ENCODE assay signal across 11 cellular contexts in genomic region chr22:38707984-38708383, GRCh38. TPM values are rescaled to one million over a fixed set of nuclear protein-coding genes. Genes with fewer than 3 reads are reported as not detected.
DNase-seq lines count a peak whose midpoint lies in the region; ATAC-seq and TF ChIP-seq lines count a peak whose summit lies in the region.
"Had no signal": no experiment of that assay in that cellular context is flagged by ENCODE, and none has a peak within 500 bp of the region (broad histone marks: within the 10 kb centered on the region; RNA-seq: fewer than 3 reads in every experiment).

No MANE protein-coding gene starts in this region.

- no peak for TF ChIP-seq POLR2A in ovary (IDR thresholded peaks at IDR 0.05)

- DNase-seq in Caco-2 (no peak), ovary (no peak)
- DNase-seq in activated effector memory CD4-positive, alpha-beta T cell treated with anti-CD3 and anti-CD28 coated beads, Interleukin-2, amount 50 U/mL, for 16 hours = no peak
- DNase-seq: NCI-H1417, occipital lobe, OCI-M1 had no signal

- intact Hi-C loops in Caco-2 (cut with micrococcal nuclease; ENCODE audit: unreplicated experiment) (loop anchor here (5.0 kb wide), 1 partner anchor 49 kb away; the partner anchor contains the start of gene SUN2), ovary (cut with DNase I) (no loop called here)

- TF ChIP-seq EP300 in ovary (IDR thresholded peaks at IDR 0.05) = no peak

- POLR2A ChIA-PET in Caco-2 (lab: Charles Lee) = interaction anchor here (1.0 to 1.2 kb wide), 2 partner anchors 10 to 14 kb away, joined by 4 read pairs; no protein-coding TSS in a partner anchor

- H3K4me3 Mint-ChIP-seq in Caco-2 (ENCODE audit: unreplicated experiment) = peak overlapping the region; percentile 89
- peak overlapping the region; percentile 90 to 97 (median 93) for H3K4me3 Mint-ChIP-seq in brain

- CTCF ChIA-PET in Caco-2 (lab: Charles Lee) = no interaction called here

- H2AFZ ChIP-seq in KMS-11 (ENCODE audit: low read depth) = no peak overlapping the region

- H3K4me3 ChIP-seq in Caco-2 (ENCODE audit: low read depth, low read length) (no peak overlapping the region), KMS-11 (IDR thresholded peaks at IDR 0.05; ENCODE audit: insufficient read depth, low read depth, low read length) (no peak overlapping the region), neutrophil (ENCODE audit: low read depth in 1 of 2, low read length in 1 of 2) (peak overlapping the region; percentile 92 to 96), ovary (no peak overlapping the region)

- H3K27ac ChIP-seq in KMS-11 (no peak overlapping the region), neutrophil (peak overlapping the region; percentile 97), ovary (no peak overlapping the region)

- H3K4me1 Mint-ChIP-seq in Caco-2 (ENCODE audit: low read depth, unreplicated experiment) (peaks cover 23% of the 10 kb centered on the region), brain (peaks cover 82% of the 10 kb centered on the region)

- peaks cover 4% of the 10 kb centered on the region; the same call in 1 of the 2 replicates for H3K36me3 ChIP-seq in Caco-2 (ENCODE audit: control insufficient read depth, insufficient read depth, low read length)
- H3K36me3 ChIP-seq in KMS-11 (ENCODE audit: insufficient read depth) = 0 out of 2 replicates have a peak, but pooled peaks cover 3% of the 10 kb centered on the region
- peaks cover 22% of the 10 kb centered on the region for H3K36me3 ChIP-seq in neutrophil
- no peaks in the 10 kb centered on the region for H3K36me3 ChIP-seq in ovary

- peaks cover 34% of the 10 kb centered on the region for H3K36me3 Mint-ChIP-seq in Caco-2 (ENCODE audit: insufficient read depth, unreplicated experiment)
- peaks cover 22% of the 10 kb centered on the region for H3K36me3 Mint-ChIP-seq in brain

- TF ChIP-seq CTCF in Caco-2 (IDR thresholded peaks at IDR 0.05; ENCODE audit: insufficient read depth in 1 of 2, low read depth in 1 of 2, low read length in 1 of 2, severe bottlenecking in 1 of 2, unreplicated experiment in 1 of 2) = no peak
- TF ChIP-seq CTCF in KMS-11 (conservative IDR thresholded peaks at IDR 0.05; ENCODE audit: low read depth, low read length) = no peak
- no peak for TF ChIP-seq CTCF in brain (conservative IDR thresholded peaks at IDR 0.05)
- no peak for TF ChIP-seq CTCF in neutrophil (IDR thresholded peaks at IDR 0.05)
- no peak for TF ChIP-seq CTCF in ovary (IDR thresholded peaks at IDR 0.05)

- peak overlapping the region; percentile 82 for H3K4me2 ChIP-seq in KMS-11

- ATAC-seq in HG02884 (IDR thresholded peaks at IDR 0.05; ENCODE audit: unreplicated experiment) (no peak), HG03378 (IDR thresholded peaks at IDR 0.05; ENCODE audit: unreplicated experiment) (no peak)

- no peak overlapping the region for H3K9ac ChIP-seq in KMS-11

- H3K27me3 ChIP-seq in Caco-2 (replicated peaks; ENCODE audit: control insufficient read depth, insufficient read depth, low read length) (no peaks in the 10 kb centered on the region), KMS-11 (ENCODE audit: insufficient read depth, low read depth) (no peaks in the 10 kb centered on the region), neutrophil (no peaks in the 10 kb centered on the region), ovary (no peaks in the 10 kb centered on the region)

- WGBS in ovary, 3 donors = 80 to 81% (median 80%) methylated on average over 3 of the region's 3 CpGs

- H3K27ac Mint-ChIP-seq in Caco-2 (ENCODE audit: unreplicated experiment) (no peak overlapping the region), brain (peak overlapping the region in 4 of 5 experiments; percentile 8 to 94 (median 50))

- H3K4me1 ChIP-seq in Caco-2 = peaks cover 13% of the 10 kb centered on the region
- peaks cover 30% of the 10 kb centered on the region for H3K4me1 ChIP-seq in KMS-11 (ENCODE audit: low read depth, poor library complexity, severe bottlenecking)
- peaks cover 71 to 72% of the 10 kb centered on the region in 2 experiments for H3K4me1 ChIP-seq in neutrophil (ENCODE audit: control insufficient read depth in 1 of 2, insufficient read depth in 1 of 2, low read depth in 1 of 2, low read length in 1 of 2)
- peaks cover 9% of the 10 kb centered on the region for H3K4me1 ChIP-seq in ovary (ENCODE audit: insufficient read depth)

- H3K79me2 ChIP-seq in KMS-11 (ENCODE audit: insufficient read depth, low read depth) = peaks cover 66% of the 10 kb centered on the region

- no peaks in the 10 kb centered on the region for H3K27me3 Mint-ChIP-seq in Caco-2 (ENCODE audit: insufficient read depth, unreplicated experiment)
- H3K27me3 Mint-ChIP-seq in brain = peaks cover 3% of the 10 kb centered on the region

- H3K9me3 ChIP-seq in Caco-2 = no peaks in the 10 kb centered on the region
- H3K9me3 ChIP-seq in neutrophil = no peaks in the 10 kb centered on the region
- no peaks in the 10 kb centered on the region for H3K9me3 ChIP-seq in ovary

- H3K9me3 Mint-ChIP-seq in Caco-2 (ENCODE audit: unreplicated experiment) (no peaks in the 10 kb centered on the region), brain (peaks cover 0 to 5% (median 0%) of the 10 kb centered on the region in 5 experiments)

- H4K20me1 ChIP-seq in KMS-11 (ENCODE audit: insufficient read depth) = peaks cover 8% of the 10 kb centered on the region

- BruUV-seq in Caco-2 (replicated peaks; lab: Mats Ljungman, UMichigan) = no TSS peak

RNA-seq across cellular contexts. Expression of gene GTPBP1, which starts 2.2 kb away (rescaled TPM):
- total RNA-seq in Caco-2 (2022) (47.2 and 48.0 TPM in 2 replicates), ovary (10 to 100 TPM; 40.5 to 71.3 (median 62.3) TPM)
- polyA plus RNA-seq in brain (ENCODE audit: insufficient read depth, low read depth, low replicate concordance) (80.4 TPM), ovary (10 to 100 TPM; 16.9 to 29.8 TPM)

RNA-seq across cellular contexts. Expression of gene JOSD1, which starts 7.2 kb away (rescaled TPM):
- total RNA-seq in Caco-2 (2022) = 50.3 and 55.3 TPM in 2 replicates
- 45.7 TPM for polyA plus RNA-seq in brain (ENCODE audit: insufficient read depth, low read depth, low replicate concordance)
- 100 to 1,000 TPM in 1 of 7 donors, 10 to 100 TPM in 6; 43.1 to 138 (median 48.7) TPM for total RNA-seq in ovary
- polyA plus RNA-seq in ovary = 10 to 100 TPM; 33.6 to 55.2 TPM

RNA-seq across cellular contexts. Expression of gene TOMM22, which starts 26.2 kb away (rescaled TPM):
- total RNA-seq in Caco-2 (2022) = 113 and 114 TPM in 2 replicates
- polyA plus RNA-seq in brain (ENCODE audit: insufficient read depth, low read depth, low replicate concordance) = 72.7 TPM
- 10 to 100 TPM; 30.0 to 68.3 (median 57.7) TPM for total RNA-seq in ovary
- polyA plus RNA-seq in ovary = 10 to 100 TPM; 30.6 to 96.3 TPM

RNA-seq across cellular contexts. Expression of gene SUN2, which starts 47.8 kb away (rescaled TPM):
- total RNA-seq in Caco-2 (2022) = 61.9 and 67.8 TPM in 2 replicates
- polyA plus RNA-seq in brain (ENCODE audit: insufficient read depth, low read depth, low replicate concordance) = 251 TPM
- 100 to 1,000 TPM; 152 to 311 (median 205) TPM for total RNA-seq in ovary
- polyA plus RNA-seq in ovary = 100 to 1,000 TPM in 1 of 2 donors, 10 to 100 TPM in 1; 21.2 to 156 TPM

RNA-seq across cellular contexts. Expression of gene CBY1, which starts 51.5 kb away (rescaled TPM):
- 22.8 and 28.3 TPM in 2 replicates for total RNA-seq in Caco-2 (2022)
- 57.4 TPM for polyA plus RNA-seq in brain (ENCODE audit: insufficient read depth, low read depth, low replicate concordance)
- total RNA-seq in ovary = 10 to 100 TPM; 15.5 to 45.2 (median 35.0) TPM
- polyA plus RNA-seq in ovary = 10 to 100 TPM; 54.0 to 84.0 TPM

Comparison
In these comparisons a context has a peak if more than half of its experiments do, and no peak if none do; other contexts are left out.
1. H3K4me3 ChIP-seq: peak in neutrophil (2 of 2); none in Caco-2 (single experiment), KMS-11 (single experiment) and ovary (single experiment).